ENCODE assay signal across 8 cellular contexts in the genomic region with DNA sequence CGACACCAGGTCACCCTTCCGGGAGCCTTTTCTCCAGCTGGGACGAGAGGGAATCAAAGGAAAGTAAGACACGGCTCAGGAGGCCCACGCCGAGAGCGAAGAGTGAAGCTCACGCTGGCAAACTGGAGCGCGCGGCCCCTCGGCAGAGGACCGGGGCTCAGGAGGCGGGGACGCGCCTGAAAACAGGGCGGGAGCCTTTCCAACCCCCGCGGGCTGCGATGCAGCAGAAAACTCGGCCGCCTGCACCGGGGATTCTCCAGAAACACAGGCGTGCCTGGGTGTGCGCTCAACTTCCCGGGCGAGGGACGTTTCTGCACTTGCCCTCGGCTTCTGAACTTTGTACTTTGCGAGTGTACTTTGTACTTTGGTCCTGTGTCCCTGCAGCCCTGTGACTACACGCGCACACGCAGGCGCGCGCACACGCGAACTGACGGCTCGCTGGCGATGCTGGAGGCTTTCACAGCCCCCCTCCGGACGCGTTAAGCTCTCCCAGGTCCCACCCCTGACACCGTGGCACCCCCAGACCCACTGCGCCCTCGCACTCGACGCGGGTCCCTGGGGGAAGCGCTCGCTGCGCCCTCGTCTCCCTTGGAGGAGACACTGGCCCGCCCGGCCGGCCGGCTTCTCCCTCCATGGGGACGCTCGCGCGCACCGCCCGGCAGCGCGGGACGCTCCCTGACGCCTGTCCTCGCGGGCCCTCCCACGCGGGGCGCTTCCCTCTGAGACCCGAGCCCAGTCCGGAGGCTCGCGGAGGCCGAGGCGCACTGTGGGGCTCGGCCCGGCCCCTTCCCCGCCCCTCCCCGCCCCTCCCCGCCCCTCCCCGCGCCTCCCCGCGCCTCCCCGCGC. TPM values are rescaled to one million over a fixed set of nuclear protein-coding genes. Genes with fewer than 3 reads are reported as not detected.
A peak's percentile ranks its signal among the peaks of the same experiment; 100 is the strongest.
DNase-seq lines count a peak whose midpoint lies in the region; ATAC-seq and TF ChIP-seq lines count a peak whose summit lies in the region.

No MANE protein-coding gene starts in this region.

- no peaks in the 10 kb centered on the region for H3K27me3 ChIP-seq in endocrine pancreas (ENCODE audit: control insufficient read depth, insufficient read depth, low read length)

- ATAC-seq in activated CD8-positive, alpha-beta T cell treated with anti-CD3 and anti-CD28 coated beads, Interleukin-2, amount 10 ng/mL, durations not matched to agents 7 days and 5 days, result peak; percentile 76
- peak; percentile 77 for ATAC-seq in stimulated activated memory B cell treated with anti-CD40 and anti-IgM and Interleukin-4, amounts not matched to agents 10 μg/mL and 1 μg/mL and 100 μg/mL, for 72 hours
- no peak for ATAC-seq in GM18873 (IDR thresholded peaks at IDR 0.05; ENCODE audit: low FRiP score, unreplicated experiment)

- peaks cover 22% of the 10 kb centered on the region for H3K27me3 Mint-ChIP-seq in activated CD8-positive, alpha-beta T cell treated with anti-CD3 and anti-CD28 coated beads, Interleukin-2, amount 10 ng/mL, durations not matched to agents 7 days and 5 days (ENCODE audit: low read depth)
- H3K27me3 Mint-ChIP-seq in stimulated activated memory B cell treated with anti-CD40 and anti-IgM and Interleukin-4, amounts not matched to agents 10 μg/mL and 1 μg/mL and 100 μg/mL, for 72 hours, result no peaks in the 10 kb centered on the region

- no peaks in the 10 kb centered on the region for H3K4me1 ChIP-seq in endocrine pancreas (ENCODE audit: control insufficient read depth, insufficient read depth, low read length)

- no peaks in the 10 kb centered on the region for H3K9me3 Mint-ChIP-seq in activated CD8-positive, alpha-beta T cell treated with anti-CD3 and anti-CD28 coated beads, Interleukin-2, amount 10 ng/mL, durations not matched to agents 7 days and 5 days (ENCODE audit: insufficient read depth)
- no peaks in the 10 kb centered on the region for H3K9me3 Mint-ChIP-seq in stimulated activated memory B cell treated with anti-CD40 and anti-IgM and Interleukin-4, amounts not matched to agents 10 μg/mL and 1 μg/mL and 100 μg/mL, for 72 hours

- no peaks in the 10 kb centered on the region for H3K36me3 Mint-ChIP-seq in activated CD8-positive, alpha-beta T cell treated with anti-CD3 and anti-CD28 coated beads, Interleukin-2, amount 10 ng/mL, durations not matched to agents 7 days and 5 days (ENCODE audit: low read depth)
- peaks cover 6% of the 10 kb centered on the region for H3K36me3 Mint-ChIP-seq in stimulated activated memory B cell treated with anti-CD40 and anti-IgM and Interleukin-4, amounts not matched to agents 10 μg/mL and 1 μg/mL and 100 μg/mL, for 72 hours

- in situ Hi-C loops in GM13976 (cut with MboI; ENCODE audit: low sequenced_read_pairs, unreplicated experiment), result no loop called here

- H3K36me3 ChIP-seq in endocrine pancreas (ENCODE audit: control insufficient read depth, insufficient read depth, low read length), result no peaks in the 10 kb centered on the region

- peak overlapping the region; percentile 48 for H3K9ac ChIP-seq in endocrine pancreas (ENCODE audit: control insufficient read depth, insufficient read depth, low read length)

- peak overlapping the region; percentile 57 for H3K27ac Mint-ChIP-seq in activated CD8-positive, alpha-beta T cell treated with anti-CD3 and anti-CD28 coated beads, Interleukin-2, amount 10 ng/mL, durations not matched to agents 7 days and 5 days
- peak overlapping the region; percentile 55 for H3K27ac Mint-ChIP-seq in stimulated activated memory B cell treated with anti-CD40 and anti-IgM and Interleukin-4, amounts not matched to agents 10 μg/mL and 1 μg/mL and 100 μg/mL, for 72 hours

- TF ChIP-seq CTCF in GM13976 (IDR thresholded peaks at IDR 0.05; ENCODE audit: borderline replicate concordance, control extremely low read depth, extremely low read depth, insufficient read depth, missing control alignments) (no peak), HFF-Myc (IDR thresholded peaks at IDR 0.05; ENCODE audit: low read depth, low read length, missing control alignments) (no peak)

- peak overlapping the region; percentile 79 for H3K4me3 Mint-ChIP-seq in activated CD8-positive, alpha-beta T cell treated with anti-CD3 and anti-CD28 coated beads, Interleukin-2, amount 10 ng/mL, durations not matched to agents 7 days and 5 days
- H3K4me3 Mint-ChIP-seq in stimulated activated memory B cell treated with anti-CD40 and anti-IgM and Interleukin-4, amounts not matched to agents 10 μg/mL and 1 μg/mL and 100 μg/mL, for 72 hours, result peak overlapping the region; percentile 78

- CTCF ChIA-PET in activated CD8-positive, alpha-beta T cell treated with anti-CD3 and anti-CD28 coated beads, Interleukin-2, amount 10 ng/mL, durations not matched to agents 7 days and 5 days (lab: Charles Lee), result no interaction called here

- H3K4me3 ChIP-seq in HFF-Myc (replicated peaks; ENCODE audit: low read depth, low read length) (peak overlapping the region; percentile 47), endocrine pancreas (ENCODE audit: control insufficient read depth, insufficient read depth, low read length) (no peak overlapping the region)

- H3K9me3 ChIP-seq in endocrine pancreas (ENCODE audit: control insufficient read depth, low read length), result no peaks in the 10 kb centered on the region

- peaks cover 13% of the 10 kb centered on the region for H3K4me1 Mint-ChIP-seq in activated CD8-positive, alpha-beta T cell treated with anti-CD3 and anti-CD28 coated beads, Interleukin-2, amount 10 ng/mL, durations not matched to agents 7 days and 5 days (ENCODE audit: low read depth)
- peaks cover 43% of the 10 kb centered on the region for H3K4me1 Mint-ChIP-seq in stimulated activated memory B cell treated with anti-CD40 and anti-IgM and Interleukin-4, amounts not matched to agents 10 μg/mL and 1 μg/mL and 100 μg/mL, for 72 hours

- DNase-seq in GM13976 (ENCODE audit: low spot score) (peak; percentile 77), HFF-Myc (ENCODE audit: extremely low read depth, low read depth) (no peak), NCI-H1436 (lab: John Stamatoyannopoulos, UW) (peak; percentile 50), medulla oblongata (ENCODE audit: extremely low spot score) (peak; percentile 69)
- peak; percentile 70 for DNase-seq in activated CD8-positive, alpha-beta T cell treated with anti-CD3 and anti-CD28 coated beads, Interleukin-2, amount 10 ng/mL, durations not matched to agents 7 days and 5 days

- POLR2A ChIA-PET in activated CD8-positive, alpha-beta T cell treated with anti-CD3 and anti-CD28 coated beads, Interleukin-2, amount 10 ng/mL, durations not matched to agents 7 days and 5 days (lab: Charles Lee), result interaction anchor here (0.6 to 2.7 kb wide), 4 partner anchors 12 to 103 kb away, joined by 3 to 18 read pairs (median 3); partner anchors contain the start of gene CALY

RNA-seq across cellular contexts. Expression of gene PAOX, which starts 0.6 kb away (rescaled TPM):
- 1 to 10 TPM; 5.8 to 6.5 TPM for total RNA-seq in activated CD8-positive, alpha-beta T cell treated with anti-CD3 and anti-CD28 coated beads, Interleukin-2, amount 10 ng/mL, durations not matched to agents 7 days and 5 days

RNA-seq across cellular contexts. Expression of gene ECHS1, which starts 5.3 kb away (rescaled TPM):
- 10 to 100 TPM; 47.0 to 48.5 TPM for total RNA-seq in activated CD8-positive, alpha-beta T cell treated with anti-CD3 and anti-CD28 coated beads, Interleukin-2, amount 10 ng/mL, durations not matched to agents 7 days and 5 days

RNA-seq across cellular contexts. Expression of gene MTG1, which starts 15.5 kb away (rescaled TPM):
- 10 to 100 TPM; 51.8 to 54.8 TPM for total RNA-seq in activated CD8-positive, alpha-beta T cell treated with anti-CD3 and anti-CD28 coated beads, Interleukin-2, amount 10 ng/mL, durations not matched to agents 7 days and 5 days

RNA-seq across cellular contexts. Expression of gene FUOM, which starts 20.7 kb away (rescaled TPM):
- 10 to 100 TPM; 12.4 to 13.4 TPM for total RNA-seq in activated CD8-positive, alpha-beta T cell treated with anti-CD3 and anti-CD28 coated beads, Interleukin-2, amount 10 ng/mL, durations not matched to agents 7 days and 5 days

RNA-seq across cellular contexts. Expression of gene PRAP1, which starts 31.3 kb away (rescaled TPM):
- not detected for total RNA-seq in activated CD8-positive, alpha-beta T cell treated with anti-CD3 and anti-CD28 coated beads, Interleukin-2, amount 10 ng/mL, durations not matched to agents 7 days and 5 days
